Comparison of ENCODE assay signal across 31 cellular contexts in genomic region chr11:607020-607780, GRCh38. TPM values are rescaled to one million over a fixed set of nuclear protein-coding genes. Genes with fewer than 3 reads are reported as not detected.
DNase-seq lines count a peak whose midpoint lies in the region; ATAC-seq and TF ChIP-seq lines count a peak whose summit lies in the region.
"Had no signal": no experiment of that assay in that cellular context is flagged by ENCODE, and none has a peak within 500 bp of the region (broad histone marks: within the 10 kb centered on the region; RNA-seq: fewer than 3 reads in every experiment).

No MANE protein-coding gene starts in this region.

- intact Hi-C loops in activated naive CD4-positive, alpha-beta T cell treated with anti-CD3 and anti-CD28 coated beads for 36 hours (cut with micrococcal nuclease), result no loop called here
- intact Hi-C loops in activated CD8-positive, alpha-beta T cell treated with anti-CD3 and anti-CD28 coated beads for 36 hours (cut with micrococcal nuclease), result no loop called here

- H3K27me3 Mint-ChIP-seq in activated naive CD4-positive, alpha-beta T cell treated with anti-CD3 and anti-CD28 coated beads for 36 hours (ENCODE audit: low read depth), result no peaks in the 10 kb centered on the region
- no peaks in the 10 kb centered on the region for H3K27me3 Mint-ChIP-seq in activated naive CD4-positive, alpha-beta T cell treated with anti-CD3 and anti-CD28 coated beads, Interleukin-2, amount 10 ng/mL, durations not matched to agents 7 days and 5 days
- no peaks in the 10 kb centered on the region for H3K27me3 Mint-ChIP-seq in activated CD8-positive, alpha-beta T cell treated with anti-CD3 and anti-CD28 coated beads for 36 hours
- peaks cover 5% of the 10 kb centered on the region for H3K27me3 Mint-ChIP-seq in glutamatergic neuron (ENCODE audit: unreplicated experiment)
- no peaks in the 10 kb centered on the region for H3K27me3 Mint-ChIP-seq in type B pancreatic cell
- H3K27me3 Mint-ChIP-seq: stimulated activated memory B cell treated with anti-CD40 and anti-IgM and Interleukin-4, amounts not matched to agents 10 μg/mL and 1 μg/mL and 100 μg/mL, for 72 hours had no signal

- no peak for DNase-seq in activated naive CD4-positive, alpha-beta T cell treated with anti-CD3 and anti-CD28 coated beads for 36 hours
- no peak for DNase-seq in activated naive CD4-positive, alpha-beta T cell treated with anti-CD3 and anti-CD28 coated beads, Interleukin-2, amount 10 ng/mL, durations not matched to agents 7 days and 5 days
- no peak for DNase-seq in activated CD8-positive, alpha-beta T cell treated with anti-CD3 and anti-CD28 coated beads for 36 hours
- DNase-seq in glutamatergic neuron (no peak), type B pancreatic cell (ENCODE audit: extremely low spot score, unreplicated experiment) (no peak), GM10266 (ENCODE audit: extremely low spot score) (no peak)
- DNase-seq in activated CD8-positive, alpha-beta memory T cell treated with anti-CD3 and anti-CD28 coated beads for 24 hours, result no peak
- DNase-seq: activated naive CD4-positive, alpha-beta T cell; activated T-cell treated with anti-CD3 and anti-CD28 coated beads, Interleukin-2, amount 50 U/mL, for 48 hours; aorta; Caco-2; DMS79 treated with DMSO at 0.1 percent for 48 hours; H7; NCI-H1092; NCI-H187; NCI-H526 treated with DMSO at 0.1 percent for 48 hours; stimulated activated CD4-positive, alpha-beta T cell treated with anti-CD3 and anti-CD28 coated beads, Interleukin-2, amount 100 ng/mL, for 48 hours; T-helper 1 cell had no signal

- peak overlapping the region; percentile 70 for H3K27ac Mint-ChIP-seq in activated naive CD4-positive, alpha-beta T cell treated with anti-CD3 and anti-CD28 coated beads for 36 hours
- H3K27ac Mint-ChIP-seq in activated naive CD4-positive, alpha-beta T cell treated with anti-CD3 and anti-CD28 coated beads, Interleukin-2, amount 10 ng/mL, durations not matched to agents 7 days and 5 days, result no peak overlapping the region
- H3K27ac Mint-ChIP-seq in activated CD8-positive, alpha-beta T cell treated with anti-CD3 and anti-CD28 coated beads for 36 hours, result peak overlapping the region; percentile 27
- H3K27ac Mint-ChIP-seq in glutamatergic neuron (ENCODE audit: unreplicated experiment), result peak overlapping the region; percentile 62
- H3K27ac Mint-ChIP-seq in type B pancreatic cell, result peak overlapping the region; percentile 23
- H3K27ac Mint-ChIP-seq: stimulated activated memory B cell treated with anti-CD40 and anti-IgM and Interleukin-4, amounts not matched to agents 10 μg/mL and 1 μg/mL and 100 μg/mL, for 72 hours had no signal

- no peaks in the 10 kb centered on the region for H3K9me3 Mint-ChIP-seq in activated naive CD4-positive, alpha-beta T cell treated with anti-CD3 and anti-CD28 coated beads for 36 hours
- H3K9me3 Mint-ChIP-seq in activated naive CD4-positive, alpha-beta T cell treated with anti-CD3 and anti-CD28 coated beads, Interleukin-2, amount 10 ng/mL, durations not matched to agents 7 days and 5 days, result no peaks in the 10 kb centered on the region
- H3K9me3 Mint-ChIP-seq in activated CD8-positive, alpha-beta T cell treated with anti-CD3 and anti-CD28 coated beads for 36 hours, result no peaks in the 10 kb centered on the region
- peaks cover 10% of the 10 kb centered on the region for H3K9me3 Mint-ChIP-seq in glutamatergic neuron (ENCODE audit: unreplicated experiment)
- no peaks in the 10 kb centered on the region for H3K9me3 Mint-ChIP-seq in type B pancreatic cell
- H3K9me3 Mint-ChIP-seq: stimulated activated memory B cell treated with anti-CD40 and anti-IgM and Interleukin-4, amounts not matched to agents 10 μg/mL and 1 μg/mL and 100 μg/mL, for 72 hours had no signal

- H3K36me3 Mint-ChIP-seq in activated naive CD4-positive, alpha-beta T cell treated with anti-CD3 and anti-CD28 coated beads for 36 hours (ENCODE audit: low read depth), result peaks cover 12% of the 10 kb centered on the region
- H3K36me3 Mint-ChIP-seq in activated naive CD4-positive, alpha-beta T cell treated with anti-CD3 and anti-CD28 coated beads, Interleukin-2, amount 10 ng/mL, durations not matched to agents 7 days and 5 days, result peaks cover 36% of the 10 kb centered on the region
- peaks cover 25% of the 10 kb centered on the region for H3K36me3 Mint-ChIP-seq in activated CD8-positive, alpha-beta T cell treated with anti-CD3 and anti-CD28 coated beads for 36 hours (ENCODE audit: low read depth)
- H3K36me3 Mint-ChIP-seq in glutamatergic neuron (ENCODE audit: unreplicated experiment), result peaks cover 4% of the 10 kb centered on the region
- H3K36me3 Mint-ChIP-seq in type B pancreatic cell, result peaks cover 8% of the 10 kb centered on the region

- no peaks in the 10 kb centered on the region for H3K4me1 Mint-ChIP-seq in activated naive CD4-positive, alpha-beta T cell treated with anti-CD3 and anti-CD28 coated beads for 36 hours (ENCODE audit: low read depth)
- H3K4me1 Mint-ChIP-seq in activated naive CD4-positive, alpha-beta T cell treated with anti-CD3 and anti-CD28 coated beads, Interleukin-2, amount 10 ng/mL, durations not matched to agents 7 days and 5 days, result peaks cover 3% of the 10 kb centered on the region
- H3K4me1 Mint-ChIP-seq in activated CD8-positive, alpha-beta T cell treated with anti-CD3 and anti-CD28 coated beads for 36 hours (ENCODE audit: low read depth), result no peaks in the 10 kb centered on the region
- H3K4me1 Mint-ChIP-seq in glutamatergic neuron (ENCODE audit: low read depth, unreplicated experiment) (peaks cover 4% of the 10 kb centered on the region), type B pancreatic cell (ENCODE audit: unreplicated experiment) (no peaks in the 10 kb centered on the region)
- H3K4me1 Mint-ChIP-seq: stimulated activated memory B cell treated with anti-CD40 and anti-IgM and Interleukin-4, amounts not matched to agents 10 μg/mL and 1 μg/mL and 100 μg/mL, for 72 hours had no signal

- no peak for ATAC-seq in activated CD8-positive, alpha-beta T cell treated with anti-CD3 and anti-CD28 coated beads for 36 hours
- ATAC-seq in HG02870 (IDR thresholded peaks at IDR 0.05; ENCODE audit: unreplicated experiment), result no peak
- ATAC-seq: activated CD4-positive, CD25-positive, alpha-beta regulatory T cell treated with anti-CD3 and anti-CD28 coated beads, Interleukin-2, amount 50 U/mL, for 24 hours; stimulated activated memory B cell treated with anti-CD40 and anti-IgM and Interleukin-4, amounts not matched to agents 10 μg/mL and 1 μg/mL and 100 μg/mL, for 72 hours had no signal

- no peak overlapping the region for H3K4me3 Mint-ChIP-seq in activated naive CD4-positive, alpha-beta T cell treated with anti-CD3 and anti-CD28 coated beads for 36 hours
- no peak overlapping the region for H3K4me3 Mint-ChIP-seq in activated naive CD4-positive, alpha-beta T cell treated with anti-CD3 and anti-CD28 coated beads, Interleukin-2, amount 10 ng/mL, durations not matched to agents 7 days and 5 days
- no peak overlapping the region for H3K4me3 Mint-ChIP-seq in activated CD8-positive, alpha-beta T cell treated with anti-CD3 and anti-CD28 coated beads for 36 hours
- peak overlapping the region; percentile 67 for H3K4me3 Mint-ChIP-seq in glutamatergic neuron (ENCODE audit: unreplicated experiment)
- H3K4me3 Mint-ChIP-seq in type B pancreatic cell, result no peak overlapping the region
- H3K4me3 Mint-ChIP-seq: stimulated activated memory B cell treated with anti-CD40 and anti-IgM and Interleukin-4, amounts not matched to agents 10 μg/mL and 1 μg/mL and 100 μg/mL, for 72 hours had no signal

- no peak for TF ChIP-seq CTCF in activated CD8-positive, alpha-beta T cell treated with anti-CD3 and anti-CD28 coated beads for 36 hours (IDR thresholded peaks at IDR 0.05)
- TF ChIP-seq CTCF in glutamatergic neuron (IDR thresholded peaks at IDR 0.05; ENCODE audit: partially characterized antibody, unreplicated experiment), result no peak
- TF ChIP-seq CTCF in type B pancreatic cell (conservative IDR thresholded peaks at IDR 0.05), result no peak
- no peak for TF ChIP-seq CTCF in GM10266 (IDR thresholded peaks at IDR 0.05; ENCODE audit: control insufficient read depth, insufficient read depth, low read depth, missing control alignments)

- CTCF ChIA-PET in activated naive CD4-positive, alpha-beta T cell treated with anti-CD3 and anti-CD28 coated beads for 36 hours (lab: Charles Lee), result interaction anchor here (1.1 kb wide), 1 partner anchor 67 kb away, joined by 3 read pairs; no protein-coding TSS in a partner anchor
- CTCF ChIA-PET in activated naive CD4-positive, alpha-beta T cell treated with anti-CD3 and anti-CD28 coated beads, Interleukin-2, amount 10 ng/mL, durations not matched to agents 7 days and 5 days (lab: Charles Lee), result no interaction called here
- CTCF ChIA-PET in activated CD8-positive, alpha-beta T cell treated with anti-CD3 and anti-CD28 coated beads for 36 hours (lab: Charles Lee), result no interaction called here

- POLR2A ChIA-PET in activated CD8-positive, alpha-beta T cell treated with anti-CD3 and anti-CD28 coated beads for 36 hours (lab: Charles Lee), result interaction anchor here (1.6 kb wide), 1 partner anchor 19 kb away, joined by 4 read pairs; no protein-coding TSS in a partner anchor

RNA-seq across cellular contexts. Expression of gene IRF7, which starts 8.6 kb away (rescaled TPM):
- 10 to 100 TPM; 83.2 to 92.7 TPM for total RNA-seq in activated naive CD4-positive, alpha-beta T cell treated with anti-CD3 and anti-CD28 coated beads for 36 hours
- 10 to 100 TPM; 34.6 to 37.5 TPM for total RNA-seq in activated CD8-positive, alpha-beta T cell treated with anti-CD3 and anti-CD28 coated beads for 36 hours
- total RNA-seq in glutamatergic neuron (ENCODE audit: unreplicated experiment), result 17.7 TPM
- 16.4 and 20.5 TPM in 2 replicates for total RNA-seq in type B pancreatic cell (ENCODE audit: low replicate concordance)

RNA-seq across cellular contexts. Expression of gene CDHR5, which starts 17.6 kb away (rescaled TPM):
- not detected for total RNA-seq in activated naive CD4-positive, alpha-beta T cell treated with anti-CD3 and anti-CD28 coated beads for 36 hours
- total RNA-seq in activated CD8-positive, alpha-beta T cell treated with anti-CD3 and anti-CD28 coated beads for 36 hours, result not detected
- total RNA-seq in glutamatergic neuron (ENCODE audit: unreplicated experiment) (not detected), type B pancreatic cell (ENCODE audit: low replicate concordance) (7.1 and 23.0 TPM in 2 replicates)
- total RNA-seq: activated CD8-positive, alpha-beta memory T cell treated with anti-CD3 and anti-CD28 coated beads for 36 hours; aorta; dorsolateral prefrontal cortex; endothelial cell of umbilical vein; H7; lung microvascular endothelial cell; myocyte; occipital lobe; SJSA1; smooth muscle cell; thoracic aorta had no signal

RNA-seq across cellular contexts. Expression of gene SCT, which starts 19.8 kb away (rescaled TPM):
- not detected for total RNA-seq in activated naive CD4-positive, alpha-beta T cell treated with anti-CD3 and anti-CD28 coated beads for 36 hours
- total RNA-seq in activated CD8-positive, alpha-beta T cell treated with anti-CD3 and anti-CD28 coated beads for 36 hours, result not detected
- total RNA-seq in glutamatergic neuron (ENCODE audit: unreplicated experiment) (not detected), type B pancreatic cell (ENCODE audit: low replicate concordance) (3.1 and 15.3 TPM in 2 replicates)
- total RNA-seq: activated CD8-positive, alpha-beta memory T cell treated with anti-CD3 and anti-CD28 coated beads for 36 hours; aorta; Caco-2; endothelial cell of umbilical vein; H7; lung microvascular endothelial cell; myocyte; occipital lobe; renal cortical epithelial cell; SJSA1; smooth muscle cell; thoracic aorta had no signal

RNA-seq across cellular contexts. Expression of gene DRD4, which starts 29.9 kb away (rescaled TPM):
- total RNA-seq in activated naive CD4-positive, alpha-beta T cell treated with anti-CD3 and anti-CD28 coated beads for 36 hours, result 1 to 10 TPM; 1.0 to 1.2 TPM
- under 1 TPM; 0.88 to 0.89 TPM for total RNA-seq in activated CD8-positive, alpha-beta T cell treated with anti-CD3 and anti-CD28 coated beads for 36 hours
- total RNA-seq in glutamatergic neuron (ENCODE audit: unreplicated experiment) (2.9 TPM), type B pancreatic cell (ENCODE audit: low replicate concordance) (0.59 and 1.2 TPM in 2 replicates)
- total RNA-seq: lung microvascular endothelial cell, myocyte, SJSA1, smooth muscle cell had no signal

RNA-seq across cellular contexts. Expression of gene PHRF1, which starts 30.9 kb away (rescaled TPM):
- 10 to 100 TPM; 25.6 to 26.1 TPM for total RNA-seq in activated naive CD4-positive, alpha-beta T cell treated with anti-CD3 and anti-CD28 coated beads for 36 hours
- 10 to 100 TPM; 43.1 to 44.5 TPM for total RNA-seq in activated CD8-positive, alpha-beta T cell treated with anti-CD3 and anti-CD28 coated beads for 36 hours
- 41.6 TPM for total RNA-seq in glutamatergic neuron (ENCODE audit: unreplicated experiment)
- 38.7 and 40.8 TPM in 2 replicates for total RNA-seq in type B pancreatic cell (ENCODE audit: low replicate concordance)
